ENCODE assay signal across 1 cellular context in the genomic region with DNA sequence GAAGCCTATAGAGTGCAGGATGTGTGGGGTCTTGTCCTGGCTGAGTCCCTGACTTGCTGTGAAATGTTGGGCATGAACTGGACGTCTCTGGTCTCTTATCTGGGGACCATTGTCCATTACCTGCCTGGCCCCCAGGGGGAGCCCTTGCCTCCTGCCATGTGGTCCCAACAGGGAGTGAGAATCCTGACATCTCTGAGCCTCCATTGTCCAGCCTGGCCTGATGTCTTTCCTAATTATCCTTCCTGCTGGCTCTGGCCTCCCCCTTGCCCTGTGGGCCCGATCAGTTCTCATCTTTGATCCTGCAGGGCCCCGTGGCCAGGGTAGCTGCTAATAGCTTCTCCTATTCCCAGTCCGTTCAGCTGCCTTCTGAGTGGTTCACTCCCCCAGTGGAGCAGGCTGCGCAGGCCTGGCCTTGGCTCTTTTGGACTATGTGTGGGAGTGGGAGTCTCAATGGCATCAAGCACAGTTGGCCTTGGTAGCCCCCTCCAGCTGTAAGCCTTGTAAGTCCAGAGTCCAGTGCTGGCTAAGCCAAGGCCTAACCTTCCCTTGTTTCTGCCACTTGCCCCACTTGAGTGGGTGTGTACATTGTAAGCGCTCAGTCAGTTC.
TF ChIP-seq lines count a peak whose summit lies in the region.

No MANE protein-coding gene starts in this region.

TF ChIP-seq in HepG2, 621 proteins besides CTCF, POLR2A, EP300 and RAD21 (continued from another document):
- TF ChIP-seq, protein P1, sequence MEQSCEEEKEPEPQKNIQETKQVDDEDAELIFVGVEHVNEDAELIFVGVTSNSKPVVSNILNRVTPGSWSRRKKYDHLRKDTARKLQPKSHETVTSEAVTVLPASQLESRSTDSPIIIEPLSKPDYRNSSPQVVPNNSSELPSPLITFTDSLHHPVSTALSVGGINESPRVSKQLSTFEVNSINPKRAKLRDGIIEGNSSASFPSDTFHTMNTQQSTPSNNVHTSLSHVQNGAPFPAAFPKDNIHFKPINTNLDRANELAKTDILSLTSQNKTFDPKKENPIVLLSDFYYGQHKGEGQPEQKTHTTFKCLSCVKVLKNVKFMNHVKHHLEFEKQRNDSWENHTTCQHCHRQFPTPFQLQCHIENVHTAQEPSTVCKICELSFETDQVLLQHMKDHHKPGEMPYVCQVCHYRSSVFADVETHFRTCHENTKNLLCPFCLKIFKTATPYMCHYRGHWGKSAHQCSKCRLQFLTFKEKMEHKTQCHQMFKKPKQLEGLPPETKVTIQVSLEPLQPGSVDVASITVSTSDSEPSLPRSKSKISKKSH (CRISPR knock-in tag; IDR thresholded peaks at IDR 0.05; ENCODE audit: borderline replicate concordance) = 0 out of 2 replicates have a peak, but pooled peaks have one; percentile 60
- TF ChIP-seq MYC (CRISPR knock-in tag; IDR thresholded peaks at IDR 0.05; ENCODE audit: borderline replicate concordance) (peak; percentile 84), MAFG (CRISPR knock-in tag; IDR thresholded peaks at IDR 0.05) (no peak), ZEB1 (IDR thresholded peaks at IDR 0.05; ENCODE audit: insufficient replicate concordance, low read depth) (no peak), TEAD3 (CRISPR knock-in tag; optimal IDR thresholded peaks at IDR 0.05; ENCODE audit: borderline replicate concordance) (peak; percentile 44), YEATS4 (CRISPR knock-in tag; IDR thresholded peaks at IDR 0.05; ENCODE audit: borderline replicate concordance) (no peak), MATR3 (CRISPR knock-in tag; IDR thresholded peaks at IDR 0.05) (no peak), NBN (conservative IDR thresholded peaks at IDR 0.05) (no peak), FOSL1 (CRISPR knock-in tag; IDR thresholded peaks at IDR 0.05; ENCODE audit: borderline replicate concordance) (no peak), NCOA2 (CRISPR knock-in tag; IDR thresholded peaks at IDR 0.05) (no peak), ZNF782 (CRISPR knock-in tag; IDR thresholded peaks at IDR 0.05; ENCODE audit: borderline replicate concordance) (peak; percentile 70; the same call in 1 of the 2 replicates), NCOA5 (CRISPR knock-in tag; IDR thresholded peaks at IDR 0.05) (no peak), FLYWCH1 (CRISPR knock-in tag; IDR thresholded peaks at IDR 0.05) (no peak), SNAPC2 (CRISPR knock-in tag; IDR thresholded peaks at IDR 0.05) (no peak), KLF15 (CRISPR knock-in tag; IDR thresholded peaks at IDR 0.05; ENCODE audit: borderline replicate concordance) (no peak), SETDB1 (CRISPR knock-in tag; IDR thresholded peaks at IDR 0.05; ENCODE audit: borderline replicate concordance) (no peak), ZNF256 (CRISPR knock-in tag; conservative IDR thresholded peaks at IDR 0.05) (no peak)
- TF ChIP-seq, protein P2, sequence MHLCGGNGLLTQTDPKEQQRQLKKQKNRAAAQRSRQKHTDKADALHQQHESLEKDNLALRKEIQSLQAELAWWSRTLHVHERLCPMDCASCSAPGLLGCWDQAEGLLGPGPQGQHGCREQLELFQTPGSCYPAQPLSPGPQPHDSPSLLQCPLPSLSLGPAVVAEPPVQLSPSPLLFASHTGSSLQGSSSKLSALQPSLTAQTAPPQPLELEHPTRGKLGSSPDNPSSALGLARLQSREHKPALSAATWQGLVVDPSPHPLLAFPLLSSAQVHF (CRISPR knock-in tag; IDR thresholded peaks at IDR 0.05) = no peak
- TF ChIP-seq, protein P3, sequence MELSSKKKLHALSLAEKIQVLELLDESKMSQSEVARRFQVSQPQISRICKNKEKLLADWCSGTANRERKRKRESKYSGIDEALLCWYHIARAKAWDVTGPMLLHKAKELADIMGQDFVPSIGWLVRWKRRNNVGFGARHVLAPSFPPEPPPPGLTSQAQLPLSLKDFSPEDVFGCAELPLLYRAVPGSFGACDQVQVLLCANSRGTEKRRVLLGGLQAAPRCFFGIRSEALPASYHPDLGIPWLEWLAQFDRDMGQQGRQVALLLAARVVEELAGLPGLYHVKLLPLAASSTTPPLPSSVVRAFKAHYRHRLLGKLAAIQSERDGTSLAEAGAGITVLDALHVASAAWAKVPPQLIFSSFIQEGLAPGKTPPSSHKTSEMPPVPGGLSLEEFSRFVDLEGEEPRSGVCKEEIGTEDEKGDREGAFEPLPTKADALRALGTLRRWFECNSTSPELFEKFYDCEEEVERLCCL (CRISPR knock-in tag; IDR thresholded peaks at IDR 0.05; ENCODE audit: borderline replicate concordance) = no peak
- TF ChIP-seq, protein P4, sequence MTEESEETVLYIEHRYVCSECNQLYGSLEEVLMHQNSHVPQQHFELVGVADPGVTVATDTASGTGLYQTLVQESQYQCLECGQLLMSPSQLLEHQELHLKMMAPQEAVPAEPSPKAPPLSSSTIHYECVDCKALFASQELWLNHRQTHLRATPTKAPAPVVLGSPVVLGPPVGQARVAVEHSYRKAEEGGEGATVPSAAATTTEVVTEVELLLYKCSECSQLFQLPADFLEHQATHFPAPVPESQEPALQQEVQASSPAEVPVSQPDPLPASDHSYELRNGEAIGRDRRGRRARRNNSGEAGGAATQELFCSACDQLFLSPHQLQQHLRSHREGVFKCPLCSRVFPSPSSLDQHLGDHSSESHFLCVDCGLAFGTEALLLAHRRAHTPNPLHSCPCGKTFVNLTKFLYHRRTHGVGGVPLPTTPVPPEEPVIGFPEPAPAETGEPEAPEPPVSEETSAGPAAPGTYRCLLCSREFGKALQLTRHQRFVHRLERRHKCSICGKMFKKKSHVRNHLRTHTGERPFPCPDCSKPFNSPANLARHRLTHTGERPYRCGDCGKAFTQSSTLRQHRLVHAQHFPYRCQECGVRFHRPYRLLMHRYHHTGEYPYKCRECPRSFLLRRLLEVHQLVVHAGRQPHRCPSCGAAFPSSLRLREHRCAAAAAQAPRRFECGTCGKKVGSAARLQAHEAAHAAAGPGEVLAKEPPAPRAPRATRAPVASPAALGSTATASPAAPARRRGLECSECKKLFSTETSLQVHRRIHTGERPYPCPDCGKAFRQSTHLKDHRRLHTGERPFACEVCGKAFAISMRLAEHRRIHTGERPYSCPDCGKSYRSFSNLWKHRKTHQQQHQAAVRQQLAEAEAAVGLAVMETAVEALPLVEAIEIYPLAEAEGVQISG (CRISPR knock-in tag; IDR thresholded peaks at IDR 0.05) = no peak
TF ChIP-seq in HepG2: peak in this region for 72.
